Comparison of ENCODE assay signal across 19 cellular contexts in genomic region chr6:54026652-54027400, GRCh38.
DNase-seq lines count a peak whose midpoint lies in the region; ATAC-seq, FAIRE-seq and TF ChIP-seq lines count a peak whose summit lies in the region.
"Had no signal": no experiment of that assay in that cellular context is flagged by ENCODE, and none has a peak within 500 bp of the region (broad histone marks: within the 10 kb centered on the region; RNA-seq: fewer than 3 reads in every experiment).

No MANE protein-coding gene starts in this region.

- BruUV-seq in IMR-90 (replicated peaks; lab: Mats Ljungman, UMichigan): no TSS peak

- H3K9ac ChIP-seq in IMR-90 (ENCODE audit: low read depth, low read length) (no peak overlapping the region), endocrine pancreas (ENCODE audit: control insufficient read depth, insufficient read depth, low read length) (no peak overlapping the region), liver (ENCODE audit: low read depth in 1 of 2, low read length in 2 of 2) (no peak overlapping the region)

- no peak overlapping the region for H2AK9ac ChIP-seq in IMR-90 (replicated peaks; ENCODE audit: low read depth, low read length, poor library complexity)

- ATAC-seq in IMR-90 (ENCODE audit: low read depth) (no peak), psoas muscle (no peak), GM19351 (IDR thresholded peaks at IDR 0.05; ENCODE audit: unreplicated experiment) (no peak)
- ATAC-seq: CD8-positive, alpha-beta T cell; GM12878 had no signal

- CTCF ChIA-PET in IMR-90 (lab: Yijun Ruan, JAX): no interaction called here

- no peak overlapping the region for H3K18ac ChIP-seq in IMR-90 (ENCODE audit: low read depth, low read length)

- no peak overlapping the region for H4K5ac ChIP-seq in IMR-90 (ENCODE audit: low read depth, low read length)

- H4K91ac ChIP-seq in IMR-90 (ENCODE audit: insufficient read depth, low read depth, low read length): no peak overlapping the region

- TF ChIP-seq POLR2A in IMR-90 (IDR thresholded peaks at IDR 0.05; ENCODE audit: low read depth, low read length) (no peak), H54 (IDR thresholded peaks at IDR 0.05; ENCODE audit: low read depth, low read length) (no peak)

- dilution Hi-C loops in IMR-90 (cut with HindIII; ENCODE audit: low sequenced_read_pairs, unreplicated experiment): no loop called here

- no peak overlapping the region for H2BK20ac ChIP-seq in IMR-90 (ENCODE audit: low read depth, low read length)

- H3K36me3 ChIP-seq in IMR-90 (ENCODE audit: control insufficient read depth, insufficient read depth, low read length): no peaks in the 10 kb centered on the region
- H3K36me3 ChIP-seq in endocrine pancreas (ENCODE audit: control insufficient read depth, insufficient read depth, low read length): no peaks in the 10 kb centered on the region
- no peaks in the 10 kb centered on the region for H3K36me3 ChIP-seq in liver (ENCODE audit: control insufficient read depth in 4 of 4, insufficient read depth in 3 of 4, low read depth in 1 of 4, low read length in 3 of 4)
- no peaks in the 10 kb centered on the region for H3K36me3 ChIP-seq in psoas muscle (ENCODE audit: insufficient read depth in 1 of 2, low read depth in 1 of 2)

- no peak overlapping the region for H2AFZ ChIP-seq in IMR-90 (replicated peaks; ENCODE audit: low read length, poor library complexity)

- TF ChIP-seq RAD21 in IMR-90 (IDR thresholded peaks at IDR 0.05; ENCODE audit: low read length) (no peak), liver (IDR thresholded peaks at IDR 0.05) (peak in 1 of 2 donors; percentile 27)

- H2AK5ac ChIP-seq in IMR-90 (ENCODE audit: low read depth, low read length): no peak overlapping the region

- H3K9me3 ChIP-seq in IMR-90 (ENCODE audit: control insufficient read depth, insufficient read depth, low read length): no peaks in the 10 kb centered on the region
- no peaks in the 10 kb centered on the region for H3K9me3 ChIP-seq in endocrine pancreas (ENCODE audit: control insufficient read depth, low read length)
- no peaks in the 10 kb centered on the region for H3K9me3 ChIP-seq in liver (ENCODE audit: control insufficient read depth in 4 of 4, low read length in 3 of 4)
- no peaks in the 10 kb centered on the region for H3K9me3 ChIP-seq in psoas muscle

- H3K14ac ChIP-seq in IMR-90 (replicated peaks; ENCODE audit: low read depth, low read length): no peak overlapping the region

- no peak overlapping the region for H2BK5ac ChIP-seq in IMR-90 (ENCODE audit: low read depth, low read length, poor library complexity, severe bottlenecking)

- TF ChIP-seq CTCF in IMR-90 (conservative IDR thresholded peaks at IDR 0.05; ENCODE audit: low read depth, low read length) (no peak), liver (IDR thresholded peaks at IDR 0.05; ENCODE audit: low read depth, low read length, missing input control) (no peak), psoas muscle (IDR thresholded peaks at IDR 0.05) (no peak)

- no peak overlapping the region for H3K4ac ChIP-seq in IMR-90 (ENCODE audit: low read depth, low read length)

- H3K4me1 ChIP-seq in IMR-90 (ENCODE audit: control insufficient read depth, insufficient read depth, low read length) (no peaks in the 10 kb centered on the region), endocrine pancreas (ENCODE audit: control insufficient read depth, insufficient read depth, low read length) (peaks cover 20% of the 10 kb centered on the region), liver (ENCODE audit: control insufficient read depth in 4 of 4, insufficient read depth in 4 of 4, low read length in 3 of 4) (peaks cover 0 to 19% (median 11%) of the 10 kb centered on the region in 4 donors), psoas muscle (peaks cover 68% of the 10 kb centered on the region)

- H3K27ac ChIP-seq in IMR-90 (ENCODE audit: insufficient read depth, low read length) (no peak overlapping the region), liver (ENCODE audit: low read depth in 1 of 2, low read length in 2 of 2) (peak overlapping the region in 1 of 2 donors; percentile 38), psoas muscle (peak overlapping the region; percentile 3)

- H4K20me1 ChIP-seq in IMR-90 (ENCODE audit: insufficient read depth, low read length): no peaks in the 10 kb centered on the region

- H3K9me1 ChIP-seq in IMR-90 (ENCODE audit: insufficient read depth, low read length): peaks cover 4% of the 10 kb centered on the region; the same call in 1 of the 2 replicates

- no peak overlapping the region for H3K4me2 ChIP-seq in IMR-90 (ENCODE audit: low read depth, low read length)

- no peaks in the 10 kb centered on the region for H3K27me3 ChIP-seq in IMR-90 (ENCODE audit: control insufficient read depth, insufficient read depth, low read length)
- H3K27me3 ChIP-seq in endocrine pancreas (ENCODE audit: control insufficient read depth, insufficient read depth, low read length): no peaks in the 10 kb centered on the region
- H3K27me3 ChIP-seq in liver (ENCODE audit: control insufficient read depth in 4 of 4, insufficient read depth in 4 of 4, low read length in 3 of 4): no peaks in the 10 kb centered on the region
- H3K27me3 ChIP-seq in psoas muscle (ENCODE audit: insufficient read depth in 3 of 3, low read length in 2 of 3): no peaks in the 10 kb centered on the region

- H3K4me3 ChIP-seq in IMR-90 (ENCODE audit: insufficient read depth, low read depth, low read length) (no peak overlapping the region), endocrine pancreas (ENCODE audit: control insufficient read depth, insufficient read depth, low read length) (peak overlapping the region; percentile 53), liver (ENCODE audit: low read depth in 1 of 3, low read length in 3 of 3) (no peak overlapping the region), psoas muscle (no peak overlapping the region)
- H3K4me3 ChIP-seq: GM12878 had no signal

- H2BK15ac ChIP-seq in IMR-90 (ENCODE audit: low read depth, low read length): no peak overlapping the region

- no peak overlapping the region for H4K8ac ChIP-seq in IMR-90 (ENCODE audit: low read depth in 2 of 2, low read length in 2 of 2)

- no peak for FAIRE-seq in H54 (lab: Jason Lieb, UNC)
- FAIRE-seq: D721Med, GM12878 had no signal

- in situ Hi-C loops in IMR-90 (cut with MboI; ENCODE audit: low sequenced_read_pairs): no loop called here

- no peak overlapping the region for H3K56ac ChIP-seq in IMR-90 (ENCODE audit: extremely low read depth, insufficient read depth, low read length)

- POLR2A ChIA-PET in IMR-90 (lab: Charles Lee; ENCODE audit: unreplicated experiment): no interaction called here

- no peak overlapping the region for H3K23ac ChIP-seq in IMR-90 (ENCODE audit: low read depth, low read length)

- intact Hi-C loops in IMR-90 (cut with micrococcal nuclease): no loop called here
- intact Hi-C loops in psoas muscle (cut with DNase I): no loop called here

- no peak for DNase-seq in IMR-90
- DNase-seq in psoas muscle: no peak
- no peak for DNase-seq in H54 (ENCODE audit: insufficient read length, low spot score)
- DNase-seq in NCI-H146 treated with DMSO at 0.1 percent for 48 hours (lab: John Stamatoyannopoulos, UW; ENCODE audit: unreplicated experiment): no peak
- DNase-seq in NCI-H69 (lab: John Stamatoyannopoulos, UW): no peak
- DNase-seq: C1 segment of cervical spinal cord; CD8-positive, alpha-beta T cell; DMS 273 treated with DMSO at 0.1 percent for 48 hours; DMS79; EL; GDM1; GOT3; H7; HCEC 1CT had no signal

- H2BK120ac ChIP-seq in IMR-90 (ENCODE audit: low read depth, low read length): no peak overlapping the region

- no peaks in the 10 kb centered on the region for H3K79me1 ChIP-seq in IMR-90 (ENCODE audit: low read depth in 1 of 2, low read length in 2 of 2)

TF ChIP-seq in IMR-90, 13 proteins besides CTCF, POLR2A, EP300 and RAD21:
- TF ChIP-seq CEBPB (IDR thresholded peaks at IDR 0.05; ENCODE audit: low read depth, low read length) (peak; percentile 54), CHD1 (IDR thresholded peaks at IDR 0.05; ENCODE audit: low read depth, low read length) (no peak), USF2 (IDR thresholded peaks at IDR 0.05; ENCODE audit: low read depth, low read length) (no peak), NFE2L2 (IDR thresholded peaks at IDR 0.05; ENCODE audit: low read depth, low read length) (no peak)

TF ChIP-seq in liver, 16 proteins besides CTCF, POLR2A, EP300 and RAD21 (continues in another document):
- TF ChIP-seq NR2F2 (IDR thresholded peaks at IDR 0.05) (no peak), FOXA2 (IDR thresholded peaks at IDR 0.05) (no peak), HNF4G (IDR thresholded peaks at IDR 0.05) (no peak), JUND (IDR thresholded peaks at IDR 0.05) (peak in 1 of 2 donors; percentile 37), HNF4A (conservative IDR thresholded peaks at IDR 0.05) (peak; percentile 59 to 67), YY1 (IDR thresholded peaks at IDR 0.05) (no peak), SP1 (IDR thresholded peaks at IDR 0.05) (no peak), RXRA (IDR thresholded peaks at IDR 0.05) (peak; percentile 34 to 63), GABPA (IDR thresholded peaks at IDR 0.05 in 1 of 2, conservative IDR thresholded peaks at IDR 0.05 in 1 of 2) (no peak)
- TF ChIP-seq, protein P1, sequence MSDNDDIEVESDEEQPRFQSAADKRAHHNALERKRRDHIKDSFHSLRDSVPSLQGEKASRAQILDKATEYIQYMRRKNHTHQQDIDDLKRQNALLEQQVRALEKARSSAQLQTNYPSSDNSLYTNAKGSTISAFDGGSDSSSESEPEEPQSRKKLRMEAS (IDR thresholded peaks at IDR 0.05): no peak
- TF ChIP-seq, protein P2, sequence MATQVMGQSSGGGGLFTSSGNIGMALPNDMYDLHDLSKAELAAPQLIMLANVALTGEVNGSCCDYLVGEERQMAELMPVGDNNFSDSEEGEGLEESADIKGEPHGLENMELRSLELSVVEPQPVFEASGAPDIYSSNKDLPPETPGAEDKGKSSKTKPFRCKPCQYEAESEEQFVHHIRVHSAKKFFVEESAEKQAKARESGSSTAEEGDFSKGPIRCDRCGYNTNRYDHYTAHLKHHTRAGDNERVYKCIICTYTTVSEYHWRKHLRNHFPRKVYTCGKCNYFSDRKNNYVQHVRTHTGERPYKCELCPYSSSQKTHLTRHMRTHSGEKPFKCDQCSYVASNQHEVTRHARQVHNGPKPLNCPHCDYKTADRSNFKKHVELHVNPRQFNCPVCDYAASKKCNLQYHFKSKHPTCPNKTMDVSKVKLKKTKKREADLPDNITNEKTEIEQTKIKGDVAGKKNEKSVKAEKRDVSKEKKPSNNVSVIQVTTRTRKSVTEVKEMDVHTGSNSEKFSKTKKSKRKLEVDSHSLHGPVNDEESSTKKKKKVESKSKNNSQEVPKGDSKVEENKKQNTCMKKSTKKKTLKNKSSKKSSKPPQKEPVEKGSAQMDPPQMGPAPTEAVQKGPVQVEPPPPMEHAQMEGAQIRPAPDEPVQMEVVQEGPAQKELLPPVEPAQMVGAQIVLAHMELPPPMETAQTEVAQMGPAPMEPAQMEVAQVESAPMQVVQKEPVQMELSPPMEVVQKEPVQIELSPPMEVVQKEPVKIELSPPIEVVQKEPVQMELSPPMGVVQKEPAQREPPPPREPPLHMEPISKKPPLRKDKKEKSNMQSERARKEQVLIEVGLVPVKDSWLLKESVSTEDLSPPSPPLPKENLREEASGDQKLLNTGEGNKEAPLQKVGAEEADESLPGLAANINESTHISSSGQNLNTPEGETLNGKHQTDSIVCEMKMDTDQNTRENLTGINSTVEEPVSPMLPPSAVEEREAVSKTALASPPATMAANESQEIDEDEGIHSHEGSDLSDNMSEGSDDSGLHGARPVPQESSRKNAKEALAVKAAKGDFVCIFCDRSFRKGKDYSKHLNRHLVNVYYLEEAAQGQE (IDR thresholded peaks at IDR 0.05): no peak
